In genomic region chr18:45935591-45936335, GRCh38 we compare ENCODE assay signal across 19 cellular contexts. TPM values are rescaled to one million over a fixed set of nuclear protein-coding genes. Genes with fewer than 3 reads are reported as not detected.
A peak's percentile ranks its signal among the peaks of the same experiment; 100 is the strongest.
DNase-seq lines count a peak whose midpoint lies in the region; ATAC-seq, FAIRE-seq and TF ChIP-seq lines count a peak whose summit lies in the region.
"Had no signal": no experiment of that assay in that cellular context is flagged by ENCODE, and none has a peak within 500 bp of the region (broad histone marks: within the 10 kb centered on the region; RNA-seq: fewer than 3 reads in every experiment).

No MANE protein-coding gene starts in this region.

- no peaks in the 10 kb centered on the region for H4K20me1 ChIP-seq in HepG2 (ENCODE audit: insufficient read depth, low read length)

- intact Hi-C loops in HepG2 (cut with micrococcal nuclease; ENCODE audit: unreplicated experiment): loop anchor here (1.0 to 10.0 kb wide), 2 partner anchors 32 to 139 kb away; partner anchors contain the start of genes EPG5 and PSTPIP2

- H3K27ac Mint-ChIP-seq in activated naive CD4-positive, alpha-beta T cell treated with anti-CD3 and anti-CD28 coated beads, Interleukin-2, amount 50 U/mL, for 72 hours: peak overlapping the region in 1 of 2 donors; percentile 66
- no peak overlapping the region for H3K27ac Mint-ChIP-seq in activated naive CD4-positive, alpha-beta T cell treated with anti-CD3 and anti-CD28 coated beads, Interleukin-2, amount 10 ng/mL, durations not matched to agents 7 days and 5 days
- H3K27ac Mint-ChIP-seq: activated naive CD8-positive, alpha-beta T cell treated with anti-CD3 and anti-CD28 coated beads, Interleukin-2, amount 10 ng/mL, durations not matched to agents 7 days and 5 days; memory B cell had no signal

- TF ChIP-seq RAD21 in HepG2 (CRISPR knock-in tag; IDR thresholded peaks at IDR 0.05): no peak

- H3K14ac ChIP-seq in neuronal stem cell (ENCODE audit: low read length): no peak overlapping the region

- H2BK120ac ChIP-seq in neuronal stem cell (ENCODE audit: low read depth, low read length): no peak overlapping the region

- no peak for TF ChIP-seq POLR2A in HepG2 (IDR thresholded peaks at IDR 0.05; ENCODE audit: insufficient read depth in 1 of 2, low read depth in 2 of 2, low read length in 2 of 2)

- POLR2A ChIA-PET in HepG2 (lab: Yijun Ruan, JAX): no interaction called here

- H3K9me3 ChIP-seq in HepG2 (ENCODE audit: low read length) (no peaks in the 10 kb centered on the region), neuronal stem cell (replicated peaks in 1 of 2; ENCODE audit: control insufficient read depth in 2 of 2, insufficient read depth in 1 of 2, low read depth in 1 of 2, low read length in 2 of 2) (no peaks in the 10 kb centered on the region)
- H3K9me3 ChIP-seq: pancreas, thoracic aorta had no signal

- H2AK5ac ChIP-seq in neuronal stem cell (ENCODE audit: low read depth, low read length): no peak overlapping the region

- H3K79me2 ChIP-seq in HepG2 (ENCODE audit: insufficient read depth, low read length): no peaks in the 10 kb centered on the region

- no peak for FAIRE-seq in HepG2 (lab: Jason Lieb, UNC)
- FAIRE-seq: pancreas had no signal

- H3K18ac ChIP-seq in neuronal stem cell (ENCODE audit: low read length): no peak overlapping the region

- CTCF ChIA-PET in activated naive CD4-positive, alpha-beta T cell treated with anti-CD3 and anti-CD28 coated beads, Interleukin-2, amount 10 ng/mL, durations not matched to agents 7 days and 5 days (lab: Charles Lee): no interaction called here
- CTCF ChIA-PET in HepG2 (lab: Yijun Ruan, JAX; ENCODE audit: low intra/inter-chr PET ratio, low total read pairs): no interaction called here

- H3K27me3 ChIP-seq in HepG2 (ENCODE audit: control insufficient read depth in 1 of 2, insufficient read depth in 2 of 2, low read length in 2 of 2): no peaks in the 10 kb centered on the region
- no peaks in the 10 kb centered on the region for H3K27me3 ChIP-seq in neuronal stem cell (ENCODE audit: control insufficient read depth in 3 of 3, insufficient read depth in 3 of 3, low read depth in 1 of 3, low read length in 3 of 3)
- H3K27me3 ChIP-seq: pancreas had no signal

- H2AFZ ChIP-seq in HepG2 (ENCODE audit: low read length) (no peak overlapping the region), neuronal stem cell (ENCODE audit: low read length) (no peak overlapping the region)

- no peak for DNase-seq in activated naive CD4-positive, alpha-beta T cell treated with anti-CD3 and anti-CD28 coated beads, Interleukin-2, amount 50 U/mL, for 72 hours (ENCODE audit: low spot score in 2 of 2)
- DNase-seq in activated naive CD4-positive, alpha-beta T cell treated with anti-CD3 and anti-CD28 coated beads, Interleukin-2, amount 10 ng/mL, durations not matched to agents 7 days and 5 days: no peak
- peak; percentile 84 for DNase-seq in astrocyte of the hippocampus (ENCODE audit: low read depth, low spot score)
- peak; percentile 54 for DNase-seq in HepG2 (ENCODE audit: low spot score)
- no peak for DNase-seq in neuronal stem cell (ENCODE audit: low spot score)
- no peak for DNase-seq in NCI-H1092 (lab: John Stamatoyannopoulos, UW)
- DNase-seq in NOMO-1 (lab: John Stamatoyannopoulos, UW; ENCODE audit: unreplicated experiment in 2 of 2): no peak
- DNase-seq: activated CD4-positive, alpha-beta T cell treated with anti-CD3 and anti-CD28 coated beads, Interleukin-2, amount 50 U/mL, for 4 hours; activated naive CD8-positive, alpha-beta T cell treated with anti-CD3 and anti-CD28 coated beads, Interleukin-2, amount 10 ng/mL, durations not matched to agents 7 days and 5 days; AML-193; DMS153; NK-92 treated with Interleukin-12 subunit alpha and Interleukin-12 subunit beta, amount 100 ng/mL, for 24 hours; pancreas; Right ventricle myocardium superior; T-helper 9 cell had no signal

- peaks cover 5% of the 10 kb centered on the region for H3K4me1 Mint-ChIP-seq in activated naive CD4-positive, alpha-beta T cell treated with anti-CD3 and anti-CD28 coated beads, Interleukin-2, amount 10 ng/mL, durations not matched to agents 7 days and 5 days
- H3K4me1 Mint-ChIP-seq: memory B cell had no signal

- no peaks in the 10 kb centered on the region for H3K27me3 Mint-ChIP-seq in activated naive CD4-positive, alpha-beta T cell treated with anti-CD3 and anti-CD28 coated beads, Interleukin-2, amount 10 ng/mL, durations not matched to agents 7 days and 5 days
- H3K27me3 Mint-ChIP-seq: activated naive CD8-positive, alpha-beta T cell treated with anti-CD3 and anti-CD28 coated beads, Interleukin-2, amount 10 ng/mL, durations not matched to agents 7 days and 5 days; memory B cell had no signal

- in situ Hi-C loops in HepG2 (cut with HindIII; ENCODE audit: extremely low pct_ligation_motif_present, low pct_unique_long_range_greater_than_20kb): no loop called here

- no peak overlapping the region for H3K4me3 Mint-ChIP-seq in activated naive CD4-positive, alpha-beta T cell treated with anti-CD3 and anti-CD28 coated beads, Interleukin-2, amount 10 ng/mL, durations not matched to agents 7 days and 5 days
- H3K4me3 Mint-ChIP-seq: activated naive CD8-positive, alpha-beta T cell treated with anti-CD3 and anti-CD28 coated beads, Interleukin-2, amount 10 ng/mL, durations not matched to agents 7 days and 5 days; memory B cell had no signal

- no peak overlapping the region for H4K8ac ChIP-seq in neuronal stem cell (ENCODE audit: low read depth, low read length)

- BruUV-seq in HepG2 (replicated peaks; lab: Mats Ljungman, UMichigan): no TSS peak

- no peak overlapping the region for H4K91ac ChIP-seq in neuronal stem cell (ENCODE audit: low read depth, low read length, poor library complexity)

- H3K9ac ChIP-seq in HepG2 (ENCODE audit: insufficient read depth, low read depth, low read length): no peak overlapping the region
- no peak overlapping the region for H3K9ac ChIP-seq in neuronal stem cell (ENCODE audit: low read depth, low read length, poor library complexity)

- H2BK15ac ChIP-seq in neuronal stem cell (ENCODE audit: low read length): no peak overlapping the region

- WGBS in HepG2 (ENCODE audit: low lambda C conversion rate): 69% methylated on average over 3 of the region's 3 CpGs
- WGBS in neuronal stem cell (ENCODE audit: extremely low coverage in 2 of 2, insufficient read length in 2 of 2, insufficient replicate concordance in 1 of 2), 2 donors: no CpG with 5 or more reads among the region's 3 CpGs

- H3K4me1 ChIP-seq in HepG2 (ENCODE audit: insufficient read depth, low read length) (peaks cover 14% of the 10 kb centered on the region), neuronal stem cell (ENCODE audit: control insufficient read depth in 2 of 2, insufficient read depth in 1 of 2, low read depth in 1 of 2, low read length in 2 of 2) (no peaks in the 10 kb centered on the region)
- H3K4me1 ChIP-seq: pancreas had no signal

- no peak overlapping the region for H2BK5ac ChIP-seq in neuronal stem cell (ENCODE audit: low read length)

- peaks cover 12% of the 10 kb centered on the region in 2 donors for H3K36me3 Mint-ChIP-seq in activated naive CD4-positive, alpha-beta T cell treated with anti-CD3 and anti-CD28 coated beads, Interleukin-2, amount 50 U/mL, for 72 hours
- peaks cover 39% of the 10 kb centered on the region for H3K36me3 Mint-ChIP-seq in activated naive CD4-positive, alpha-beta T cell treated with anti-CD3 and anti-CD28 coated beads, Interleukin-2, amount 10 ng/mL, durations not matched to agents 7 days and 5 days

- no peaks in the 10 kb centered on the region for H3K79me1 ChIP-seq in neuronal stem cell (ENCODE audit: low read depth, low read length)

- H2BK12ac ChIP-seq in neuronal stem cell (ENCODE audit: low read length): no peak overlapping the region

- peak; percentile 60 to 73 for ATAC-seq in activated naive CD4-positive, alpha-beta T cell treated with anti-CD3 and anti-CD28 coated beads, Interleukin-2, amount 50 U/mL, for 72 hours
- peak; percentile 95 for ATAC-seq in HepG2
- no peak for ATAC-seq in HG03442 (IDR thresholded peaks at IDR 0.05; ENCODE audit: unreplicated experiment)

- H3K9me3 Mint-ChIP-seq in activated naive CD4-positive, alpha-beta T cell treated with anti-CD3 and anti-CD28 coated beads, Interleukin-2, amount 50 U/mL, for 72 hours: peaks cover 0 to under 1% of the 10 kb centered on the region in 2 donors
- H3K9me3 Mint-ChIP-seq in activated naive CD4-positive, alpha-beta T cell treated with anti-CD3 and anti-CD28 coated beads, Interleukin-2, amount 10 ng/mL, durations not matched to agents 7 days and 5 days: no peaks in the 10 kb centered on the region
- H3K9me3 Mint-ChIP-seq: activated naive CD8-positive, alpha-beta T cell treated with anti-CD3 and anti-CD28 coated beads, Interleukin-2, amount 10 ng/mL, durations not matched to agents 7 days and 5 days; memory B cell had no signal

- peak overlapping the region; percentile 29; the same call in 1 of the 2 replicates for H3K4me2 ChIP-seq in HepG2 (ENCODE audit: low read depth, low read length)
- H3K4me2 ChIP-seq in neuronal stem cell (ENCODE audit: insufficient read depth, low read length, poor library complexity, severe bottlenecking): no peak overlapping the region

- no peak for TF ChIP-seq CTCF in HepG2 (CRISPR knock-in tag; IDR thresholded peaks at IDR 0.05)

- H3K36me3 ChIP-seq in HepG2 (replicated peaks in 1 of 2; ENCODE audit: control insufficient read depth in 1 of 2, insufficient read depth in 2 of 2, low read length in 2 of 2) (peaks cover 5 to 43% of the 10 kb centered on the region in 2 experiments; a peak in 4 of 5 replicates), neuronal stem cell (replicated peaks in 1 of 2; ENCODE audit: control insufficient read depth in 2 of 2, insufficient read depth in 2 of 2, low read length in 2 of 2) (peaks cover 11 to 58% of the 10 kb centered on the region in 2 donors)

- TF ChIP-seq EP300 in HepG2 (IDR thresholded peaks at IDR 0.05; ENCODE audit: low read depth in 2 of 2, low read length in 2 of 2): no peak
- TF ChIP-seq EP300 in HepG2 (CRISPR knock-in tag; IDR thresholded peaks at IDR 0.05; ENCODE audit: borderline replicate concordance): no peak

- H3K27ac ChIP-seq in HepG2 (ENCODE audit: extremely low read length, insufficient read depth, low read length) (peak overlapping the region; percentile 27), neuronal stem cell (replicated peaks; ENCODE audit: low read length) (no peak overlapping the region)
- H3K27ac ChIP-seq: coronary artery, pancreas, thoracic aorta had no signal

- no peak overlapping the region for H3K23ac ChIP-seq in neuronal stem cell (ENCODE audit: low read depth, low read length, poor library complexity)

- H3K4ac ChIP-seq in neuronal stem cell (ENCODE audit: low read length): no peak overlapping the region

- H3K4me3 ChIP-seq in HepG2 (replicated peaks in 1 of 3; ENCODE audit: insufficient read depth in 1 of 3, low read depth in 2 of 3, low read length in 3 of 3): no peak overlapping the region
- peak overlapping the region in 1 of 2 donors; percentile 64 for H3K4me3 ChIP-seq in neuronal stem cell (ENCODE audit: low read length in 2 of 2)
- H3K4me3 ChIP-seq: coronary artery, pancreas, thoracic aorta had no signal

RNA-seq across cellular contexts. Expression of gene EPG5, which starts 31.4 kb away (rescaled TPM):
- total RNA-seq in activated naive CD4-positive, alpha-beta T cell treated with anti-CD3 and anti-CD28 coated beads, Interleukin-2, amount 50 U/mL, for 72 hours: 10 to 100 TPM; 20.9 to 34.2 TPM
- total RNA-seq in HepG2 (2016; rRNA removed; fragmentation: Illumina TruSeq; extraction: Trizol): 6.7 and 13.3 TPM in 2 replicates
- total RNA-seq in HepG2 (2016; cell fraction: cytosol; rRNA removed; fragmentation: Illumina TruSeq; extraction: Trizol; ENCODE audit: low read depth): 1.4 and 1.8 TPM in 2 replicates
- 8.3 and 11.8 TPM in 2 replicates for total RNA-seq in HepG2 (2016; cell fraction: insoluble cytoplasmic fraction; rRNA removed; fragmentation: Illumina TruSeq; extraction: Trizol)
- 2.4 TPM in 2 replicates for total RNA-seq in HepG2 (2016; cell fraction: membrane; rRNA removed; fragmentation: Illumina TruSeq; extraction: Trizol)
- 18.5 and 19.8 TPM in 2 replicates for total RNA-seq in HepG2 (2016; cell fraction: nucleus; rRNA removed; fragmentation: Illumina TruSeq; extraction: Trizol)
- polyA plus RNA-seq in HepG2 (2011; rRNA removed): 7.1 and 9.3 TPM in 2 replicates
- 6.6 and 7.9 TPM in 2 replicates for polyA plus RNA-seq in HepG2 (2011; cell fraction: cytosol; rRNA removed)
- polyA plus RNA-seq in HepG2 (2011; cell fraction: nucleus; rRNA removed): 18.6 and 19.9 TPM in 2 replicates
- 4.5 and 5.4 TPM in 2 replicates for polyA plus RNA-seq in HepG2 (2012)
- 0.27 and 0.32 TPM in 2 replicates for polyA plus RNA-seq in HepG2 (2016; cell fraction: cytosol; fragmentation: Illumina TruSeq; extraction: Trizol; ENCODE audit: low read depth)
- 5.1 and 5.6 TPM in 2 replicates for polyA plus RNA-seq in HepG2 (2016; cell fraction: insoluble cytoplasmic fraction; fragmentation: Illumina TruSeq; extraction: Trizol; ENCODE audit: low read depth)
- 0.64 and 0.95 TPM in 2 replicates for polyA plus RNA-seq in HepG2 (2016; cell fraction: membrane; fragmentation: Illumina TruSeq; extraction: Trizol; ENCODE audit: low read depth)
- polyA plus RNA-seq in HepG2 (2016; cell fraction: nucleus; fragmentation: Illumina TruSeq; extraction: Trizol; ENCODE audit: insufficient read depth, low read depth): 7.2 and 10.0 TPM in 2 replicates
- polyA minus RNA-seq in HepG2 (2011; rRNA and poly(A)+ RNA removed; ENCODE audit: low replicate concordance): 45.0 and 55.8 TPM in 2 replicates
- polyA minus RNA-seq in HepG2 (2011; cell fraction: cytosol; rRNA and poly(A)+ RNA removed): 10.0 and 13.8 TPM in 2 replicates
- polyA minus RNA-seq in HepG2 (2011; cell fraction: nucleus; rRNA and poly(A)+ RNA removed): 48.5 and 49.4 TPM in 2 replicates
- 4.1 TPM for polyA plus RNA-seq in neuronal stem cell (2013, experiment 1 of 2)
- 4.6 TPM for polyA plus RNA-seq in neuronal stem cell (2013, experiment 2 of 2)

Comparison
In these comparisons a context has a peak if more than half of its experiments do, and no peak if none do; other contexts are left out.
1. DNase-seq: peak in astrocyte of the hippocampus (single experiment) and HepG2 (single experiment); none in activated naive CD4-positive, alpha-beta T cell treated with anti-CD3 and anti-CD28 coated beads, Interleukin-2, amount 50 U/mL, for 72 hours (0 of 2), activated naive CD4-positive, alpha-beta T cell treated with anti-CD3 and anti-CD28 coated beads, Interleukin-2, amount 10 ng/mL, durations not matched to agents 7 days and 5 days (single experiment), neuronal stem cell (single experiment), NCI-H1092 (single experiment) and NOMO-1 (0 of 2).